ENCODE assay signal across 8 cellular contexts in genomic region chr6:30914076-30914853, GRCh38. TPM values are rescaled to one million over a fixed set of nuclear protein-coding genes. Genes with fewer than 3 reads are reported as not detected.
DNase-seq lines count a peak whose midpoint lies in the region; ATAC-seq, FAIRE-seq and TF ChIP-seq lines count a peak whose summit lies in the region.

VARS2 (plus strand) TSS chr6:30914238; CDS start chr6:30914837, 599 bp downstream.

- H3K4me1 Mint-ChIP-seq in T-helper 1 cell treated with Interleukin-12 subunit alpha and Interleukin-12 subunit beta and Interleukin-4 antibody, amounts not matched to agents 30 μg/mL and 1 μg/mL, for 36 hours (ENCODE audit: low read depth): peaks cover 20% of the 10 kb centered on the region

- H3K4me1 ChIP-seq in aorta (ENCODE audit: control insufficient read depth in 1 of 2, insufficient read depth in 2 of 2, low read length in 2 of 2): peaks cover 0 to 1% of the 10 kb centered on the region in 2 donors

- H3K27ac Mint-ChIP-seq in T-helper 1 cell treated with Interleukin-12 subunit alpha and Interleukin-12 subunit beta and Interleukin-4 antibody, amounts not matched to agents 30 μg/mL and 1 μg/mL, for 36 hours: peak within 1 kb of the TSS; percentile 89

- peak; percentile 87 for ATAC-seq in HG02763 (IDR thresholded peaks at IDR 0.05; ENCODE audit: unreplicated experiment)
- ATAC-seq in left ventricle myocardium superior: peak; percentile 95
- ATAC-seq in aorta (ENCODE audit: low FRiP score): peak; percentile 96

- peaks cover 0 to 2% of the 10 kb centered on the region in 2 donors for H3K36me3 ChIP-seq in aorta (ENCODE audit: control insufficient read depth in 1 of 2, insufficient read depth in 2 of 2, low read length in 1 of 2)

- H3K27me3 ChIP-seq in aorta (ENCODE audit: control insufficient read depth in 1 of 2, insufficient read depth in 2 of 2, low read length in 1 of 2): no peaks in the 10 kb centered on the region

- DNase-seq in GM12892 (ENCODE audit: insufficient read length) (peak; percentile 98), NCI-H1436 treated with DMSO at 0.1 percent for 48 hours (lab: John Stamatoyannopoulos, UW) (peak; percentile 60), amniotic stem cell (lab: John Stamatoyannopoulos, UW) (peak; percentile 76), left ventricle myocardium superior (peak; percentile 95), putamen (ENCODE audit: low spot score) (peak; percentile 94), aorta (peak; percentile 93 to 96)

- no peaks in the 10 kb centered on the region for H3K9me3 Mint-ChIP-seq in T-helper 1 cell treated with Interleukin-12 subunit alpha and Interleukin-12 subunit beta and Interleukin-4 antibody, amounts not matched to agents 30 μg/mL and 1 μg/mL, for 36 hours

- peak within 1 kb of the TSS; percentile 33 to 72 for H3K27ac ChIP-seq in aorta (ENCODE audit: low read depth in 1 of 2, low read length in 2 of 2)

- peak within 1 kb of the TSS; percentile 91 for H3K4me3 Mint-ChIP-seq in T-helper 1 cell treated with Interleukin-12 subunit alpha and Interleukin-12 subunit beta and Interleukin-4 antibody, amounts not matched to agents 30 μg/mL and 1 μg/mL, for 36 hours

- H3K4me3 ChIP-seq in aorta (ENCODE audit: low read length in 2 of 2): peak within 1 kb of the TSS; percentile 28 to 33

- intact Hi-C loops in left ventricle myocardium superior (cut with micrococcal nuclease): loop anchor here (5.0 kb wide), 1 partner anchor 347 kb away; no protein-coding TSS in a partner anchor
- intact Hi-C loops in aorta (cut with DNase I): no loop called here

- peak; percentile 78; the same call in 1 of the 2 replicates for TF ChIP-seq POLR2A in GM12892 (IDR thresholded peaks at IDR 0.05; ENCODE audit: low read depth, low read length)

- H3K27me3 Mint-ChIP-seq in T-helper 1 cell treated with Interleukin-12 subunit alpha and Interleukin-12 subunit beta and Interleukin-4 antibody, amounts not matched to agents 30 μg/mL and 1 μg/mL, for 36 hours (ENCODE audit: low read depth): no peaks in the 10 kb centered on the region

- no peaks in the 10 kb centered on the region for H3K9me3 ChIP-seq in aorta (ENCODE audit: control insufficient read depth, low read length)

- 0 to 1% methylated on average over 36 to 52 of the region's 52 CpGs for WGBS in aorta, 2 donors

- H3K36me3 Mint-ChIP-seq in T-helper 1 cell treated with Interleukin-12 subunit alpha and Interleukin-12 subunit beta and Interleukin-4 antibody, amounts not matched to agents 30 μg/mL and 1 μg/mL, for 36 hours (ENCODE audit: low read depth): peaks cover 32% of the 10 kb centered on the region

- peak; percentile 95 for FAIRE-seq in GM12892 (lab: Jason Lieb, UNC)

RNA-seq across cellular contexts. Expression of gene VARS2, which starts in this region (rescaled TPM):
- 26.5 TPM for polyA plus RNA-seq in GM12892 (2012; ENCODE audit: missing spikeins)
- total RNA-seq in left ventricle myocardium superior: 18.2 TPM
- 10 to 100 TPM; 16.0 to 19.1 TPM for total RNA-seq in aorta
- 10 to 100 TPM in 1 of 2 donors, 1 to 10 TPM in 1; 9.6 to 65.7 TPM for polyA plus RNA-seq in aorta

Comparison
In these comparisons a context has a peak if more than half of its experiments do, and no peak if none do; other contexts are left out.
1. Peak in every context shown above with its lines: DNase-seq, ATAC-seq, H3K4me3 ChIP-seq and H3K27ac ChIP-seq.